ENCODE assay signal across 8 cellular contexts in the genomic region with DNA sequence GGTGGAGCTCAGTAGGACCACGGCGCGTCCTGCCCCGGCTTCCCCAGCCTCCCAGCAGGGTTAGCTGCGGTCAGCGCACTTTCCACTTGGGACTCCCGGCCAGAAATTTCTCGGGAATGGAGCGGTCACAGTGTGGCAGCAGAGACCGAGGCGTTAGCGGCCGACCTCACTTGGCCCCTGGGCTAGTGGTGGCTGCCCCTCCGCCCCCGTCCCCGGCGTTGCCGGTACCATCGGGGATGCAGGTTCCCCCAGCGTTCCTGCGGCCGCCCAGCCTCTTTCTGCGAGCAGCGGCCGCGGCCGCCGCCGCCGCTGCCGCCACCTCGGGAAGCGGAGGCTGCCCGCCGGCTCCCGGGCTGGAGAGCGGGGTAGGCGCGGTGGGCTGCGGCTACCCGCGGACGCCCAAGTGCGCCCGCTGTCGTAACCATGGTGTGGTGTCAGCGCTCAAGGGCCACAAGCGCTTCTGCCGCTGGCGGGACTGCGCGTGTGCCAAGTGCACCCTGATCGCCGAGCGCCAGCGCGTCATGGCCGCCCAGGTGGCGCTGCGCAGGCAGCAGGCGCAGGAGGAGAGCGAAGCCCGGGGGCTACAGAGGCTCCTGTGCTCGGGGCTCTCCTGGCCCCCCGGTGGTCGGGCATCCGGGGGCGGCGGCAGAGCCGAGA. TPM values are rescaled to one million over a fixed set of nuclear protein-coding genes. Genes with fewer than 3 reads are reported as not detected.
DNase-seq lines count a peak whose midpoint lies in the region; ATAC-seq and TF ChIP-seq lines count a peak whose summit lies in the region.

No MANE protein-coding gene starts in this region.

- H3K36me3 ChIP-seq in upper lobe of left lung, result no peaks in the 10 kb centered on the region

- H3K9me3 ChIP-seq in upper lobe of left lung, result no peaks in the 10 kb centered on the region

- TF ChIP-seq CTCF in GM12872 (IDR thresholded peaks at IDR 0.05; ENCODE audit: insufficient read depth, low read depth, low read length) (0 out of 3 replicates have a peak, but pooled peaks have one; percentile 6), neural crest cell (conservative IDR thresholded peaks at IDR 0.05) (peak; percentile 48), upper lobe of left lung (IDR thresholded peaks at IDR 0.05) (peak in 2 of 6 experiments; percentile 16 to 28)

- TF ChIP-seq EP300 in upper lobe of left lung (IDR thresholded peaks at IDR 0.05), result no peak

- peak overlapping the region; percentile 43 to 75 (median 72) for H3K4me3 ChIP-seq in upper lobe of left lung

- H3K4me3 Mint-ChIP-seq in activated T-cell treated with anti-CD3 and anti-CD28 coated beads, Interleukin-2, amount 50 U/mL, for 4 hours, result no peak overlapping the region
- peak overlapping the region; percentile 93 for H3K4me3 Mint-ChIP-seq in neural crest cell

- 2 to 5% methylated on average over 18 to 29 of the region's 70 CpGs for WGBS in upper lobe of left lung, 2 donors

- H3K27ac Mint-ChIP-seq in neural crest cell (ENCODE audit: unreplicated experiment), result peak overlapping the region; percentile 94

- no peaks in the 10 kb centered on the region for H3K36me3 Mint-ChIP-seq in activated T-cell treated with anti-CD3 and anti-CD28 coated beads, Interleukin-2, amount 50 U/mL, for 4 hours (ENCODE audit: insufficient read depth)
- no peaks in the 10 kb centered on the region for H3K36me3 Mint-ChIP-seq in neural crest cell (ENCODE audit: low read depth)

- H3K4me1 Mint-ChIP-seq in activated T-cell treated with anti-CD3 and anti-CD28 coated beads, Interleukin-2, amount 50 U/mL, for 4 hours (ENCODE audit: low read depth), result peaks cover 4% of the 10 kb centered on the region
- peaks cover 19% of the 10 kb centered on the region for H3K4me1 Mint-ChIP-seq in neural crest cell

- peak; percentile 23 for DNase-seq in NCI-H226
- DNase-seq in activated T-cell treated with anti-CD3 and anti-CD28 coated beads, Interleukin-2, amount 50 U/mL, for 4 hours, result no peak
- DNase-seq in foreskin melanocyte, result peak; percentile 22
- peak; percentile 56 for DNase-seq in neural crest cell (ENCODE audit: low read depth, low spot score)
- peak; percentile 74 to 92 for DNase-seq in upper lobe of left lung

- peaks cover 42% of the 10 kb centered on the region for H3K27me3 Mint-ChIP-seq in activated T-cell treated with anti-CD3 and anti-CD28 coated beads, Interleukin-2, amount 50 U/mL, for 4 hours (ENCODE audit: low read depth)
- peaks cover 31% of the 10 kb centered on the region for H3K27me3 Mint-ChIP-seq in neural crest cell (ENCODE audit: low read depth)

- peak in 2 of 4 donors; percentile 53 to 54 for TF ChIP-seq POLR2A in upper lobe of left lung (IDR thresholded peaks at IDR 0.05)

- H3K27ac ChIP-seq in upper lobe of left lung, result peak overlapping the region; percentile 85 to 90 (median 88)

- H3K4me1 ChIP-seq in upper lobe of left lung, result peaks cover 0 to 18% (median 0%) of the 10 kb centered on the region in 4 donors

- H3K9me3 Mint-ChIP-seq in activated T-cell treated with anti-CD3 and anti-CD28 coated beads, Interleukin-2, amount 50 U/mL, for 4 hours, result no peaks in the 10 kb centered on the region
- H3K9me3 Mint-ChIP-seq in neural crest cell, result peaks cover 2% of the 10 kb centered on the region

- H3K27me3 ChIP-seq in upper lobe of left lung, result peaks cover 0 to 12% (median 4%) of the 10 kb centered on the region in 4 donors

- peak; percentile 74 for ATAC-seq in HG02798 (IDR thresholded peaks at IDR 0.05; ENCODE audit: poor library complexity, unreplicated experiment)
- ATAC-seq in activated T-cell treated with anti-CD3 and anti-CD28 coated beads, Interleukin-2, amount 50 U/mL, for 4 hours, result peak; percentile 88 to 89
- peak; percentile 88 to 90 for ATAC-seq in upper lobe of left lung (ENCODE audit: low FRiP score in 2 of 2)
- ATAC-seq in HG03439 (IDR thresholded peaks at IDR 0.05; ENCODE audit: unreplicated experiment), result no peak

RNA-seq across cellular contexts. Expression of a gene that starts 0.5 kb away (rescaled TPM):
- total RNA-seq in activated T-cell treated with anti-CD3 and anti-CD28 coated beads, Interleukin-2, amount 50 U/mL, for 4 hours, result not detected
- 2.4 and 2.7 TPM in 2 replicates for total RNA-seq in neural crest cell
- 1 to 10 TPM; 1.3 to 5.7 (median 2.2) TPM for total RNA-seq in upper lobe of left lung
